Comparison of ENCODE assay signal across 8 cellular contexts in genomic region chr21:17612023-17612564, GRCh38. TPM values are rescaled to one million over a fixed set of nuclear protein-coding genes. Genes with fewer than 3 reads are reported as not detected.
DNase-seq lines count a peak whose midpoint lies in the region; ATAC-seq and TF ChIP-seq lines count a peak whose summit lies in the region.

No MANE protein-coding gene starts in this region.

- H4K91ac ChIP-seq in IMR-90 (ENCODE audit: insufficient read depth, low read depth, low read length) = peak overlapping the region; percentile 58

- H4K20me1 ChIP-seq in IMR-90 (ENCODE audit: insufficient read depth, low read length) = no peaks in the 10 kb centered on the region; the same call in none of the 2 replicates

- H3K9me3 Mint-ChIP-seq in CD4-positive, alpha-beta T cell = no peaks in the 10 kb centered on the region
- H3K9me3 Mint-ChIP-seq in activated CD8-positive, alpha-beta T cell treated with anti-CD3 and anti-CD28 coated beads for 36 hours = no peaks in the 10 kb centered on the region

- intact Hi-C loops in CD4-positive, alpha-beta T cell (cut with DNase I, micrococcal nuclease) = loop anchor here (2.0 to 10.0 kb wide), 5 partner anchors 99 to 1887 kb away; partner anchors contain the start of genes C21orf91 (in 1 of the 2), CXADR (in 1 of the 2) and USP25 (in 1 of the 2)
- intact Hi-C loops in IMR-90 (cut with micrococcal nuclease) = loop anchor here (5.0 to 10.0 kb wide), 2 partner anchors 233 to 915 kb away; no protein-coding TSS in a partner anchor
- intact Hi-C loops in activated CD8-positive, alpha-beta T cell treated with anti-CD3 and anti-CD28 coated beads for 36 hours (cut with micrococcal nuclease) = loop anchor here (10.0 kb wide), 1 partner anchor 173 kb away; no protein-coding TSS in a partner anchor

- H3K56ac ChIP-seq in IMR-90 (ENCODE audit: extremely low read depth, insufficient read depth, low read length) = peak overlapping the region; percentile 30; the same call in 1 of the 2 replicates

- H4K8ac ChIP-seq in IMR-90 (ENCODE audit: low read depth in 2 of 2, low read length in 2 of 2) = peak overlapping the region; percentile 48 to 62; a peak in 3 of 4 replicates

- H4K5ac ChIP-seq in IMR-90 (ENCODE audit: low read depth, low read length) = 0 out of 2 replicates have a peak overlapping the region, but pooled peaks have one; percentile 19

- H3K9ac ChIP-seq in IMR-90 (ENCODE audit: low read depth, low read length) (peak overlapping the region; percentile 85), subcutaneous abdominal adipose tissue (ENCODE audit: low read length in 5 of 5) (peak overlapping the region; percentile 88 to 96 (median 90))

- H3K4me3 ChIP-seq in IMR-90 (ENCODE audit: insufficient read depth, low read depth, low read length) (peak overlapping the region; percentile 71), muscle layer of duodenum (ENCODE audit: low read depth in 1 of 2, low read length in 2 of 2) (peak overlapping the region; percentile 89 to 92), subcutaneous abdominal adipose tissue (ENCODE audit: low read depth in 1 of 5, low read length in 5 of 5) (peak overlapping the region; percentile 85 to 91 (median 90))

- H3K4ac ChIP-seq in IMR-90 (ENCODE audit: low read depth, low read length) = peak overlapping the region; percentile 64

- TF ChIP-seq RAD21 in IMR-90 (IDR thresholded peaks at IDR 0.05; ENCODE audit: low read length) = no peak

- peak overlapping the region; percentile 57 for H2BK5ac ChIP-seq in IMR-90 (ENCODE audit: low read depth, low read length, poor library complexity, severe bottlenecking)

- peaks cover 21% of the 10 kb centered on the region for H3K36me3 Mint-ChIP-seq in CD4-positive, alpha-beta T cell (ENCODE audit: low read depth)
- H3K36me3 Mint-ChIP-seq in activated CD8-positive, alpha-beta T cell treated with anti-CD3 and anti-CD28 coated beads for 36 hours (ENCODE audit: low read depth) = peaks cover 43% of the 10 kb centered on the region

- BruUV-seq in IMR-90 (replicated peaks; lab: Mats Ljungman, UMichigan) = no TSS peak

- in situ Hi-C loops in IMR-90 (cut with MboI; ENCODE audit: low sequenced_read_pairs) = no loop called here

- no peak overlapping the region for H2BK20ac ChIP-seq in IMR-90 (ENCODE audit: low read depth, low read length)

- H3K9me1 ChIP-seq in IMR-90 (ENCODE audit: insufficient read depth, low read length) = peaks cover 3% of the 10 kb centered on the region

- peak overlapping the region; percentile 97 for H2AFZ ChIP-seq in IMR-90 (replicated peaks; ENCODE audit: low read length, poor library complexity)

- no peak for TF ChIP-seq CTCF in CD4-positive, alpha-beta T cell (IDR thresholded peaks at IDR 0.05)
- no peak for TF ChIP-seq CTCF in IMR-90 (conservative IDR thresholded peaks at IDR 0.05; ENCODE audit: low read depth, low read length)
- no peak for TF ChIP-seq CTCF in activated CD8-positive, alpha-beta T cell treated with anti-CD3 and anti-CD28 coated beads for 36 hours (IDR thresholded peaks at IDR 0.05)

- H3K36me3 ChIP-seq in IMR-90 (ENCODE audit: control insufficient read depth, insufficient read depth, low read length) (peaks cover 8% of the 10 kb centered on the region), muscle layer of duodenum (ENCODE audit: control insufficient read depth in 1 of 2, insufficient read depth in 2 of 2, low read length in 2 of 2) (peaks cover 5 to 8% of the 10 kb centered on the region in 2 donors), subcutaneous abdominal adipose tissue (ENCODE audit: control insufficient read depth in 5 of 5, insufficient read depth in 5 of 5, low read length in 5 of 5) (peaks cover 4 to 9% (median 8%) of the 10 kb centered on the region in 5 donors)

- dilution Hi-C loops in IMR-90 (cut with HindIII; ENCODE audit: low sequenced_read_pairs, unreplicated experiment) = no loop called here

- H3K27ac ChIP-seq in CD4-positive, alpha-beta T cell (ENCODE audit: low read depth, low read length) = peak overlapping the region; percentile 58
- H3K27ac ChIP-seq in IMR-90 (ENCODE audit: insufficient read depth, low read length) (peak overlapping the region; percentile 70), muscle layer of duodenum (ENCODE audit: low read length) (peak overlapping the region; percentile 92), subcutaneous abdominal adipose tissue (ENCODE audit: low read depth, low read length) (peak overlapping the region; percentile 98)

- POLR2A ChIA-PET in CD4-positive, alpha-beta T cell (lab: Charles Lee) = interaction anchor here (0.9 to 2.1 kb wide), 5 partner anchors 10 to 1882 kb away, joined by 3 to 13 read pairs (median 4); partner anchors contain the start of genes C21orf91 and USP25
- POLR2A ChIA-PET in IMR-90 (lab: Charles Lee; ENCODE audit: unreplicated experiment) = no interaction called here
- POLR2A ChIA-PET in activated CD8-positive, alpha-beta T cell treated with anti-CD3 and anti-CD28 coated beads for 36 hours (lab: Charles Lee) = interaction anchor here (0.8 to 1.6 kb wide), 6 partner anchors 9 to 207 kb away, joined by 3 to 8 read pairs (median 3); partner anchors contain the start of genes C21orf91 and CXADR

- H2BK15ac ChIP-seq in IMR-90 (ENCODE audit: low read depth, low read length) = no peak overlapping the region

- peaks cover 4% of the 10 kb centered on the region for H3K4me1 ChIP-seq in IMR-90 (ENCODE audit: control insufficient read depth, insufficient read depth, low read length)
- no peaks in the 10 kb centered on the region for H3K4me1 ChIP-seq in muscle layer of duodenum (ENCODE audit: control insufficient read depth in 1 of 2, insufficient read depth in 2 of 2, low read length in 2 of 2)
- peaks cover 0 to 18% (median 15%) of the 10 kb centered on the region in 5 donors for H3K4me1 ChIP-seq in subcutaneous abdominal adipose tissue (ENCODE audit: control insufficient read depth in 5 of 5, insufficient read depth in 5 of 5, low read length in 5 of 5)

- peaks cover 10 to 12% of the 10 kb centered on the region in 2 experiments; a peak in 3 of 4 replicates for H3K79me1 ChIP-seq in IMR-90 (ENCODE audit: low read depth in 1 of 2, low read length in 2 of 2)

- TF ChIP-seq POLR2A in IMR-90 (IDR thresholded peaks at IDR 0.05; ENCODE audit: low read depth, low read length) = no peak

- ATAC-seq in CD4-positive, alpha-beta T cell (ENCODE audit: poor library complexity) = peak; percentile 15
- ATAC-seq in GM21390 (IDR thresholded peaks at IDR 0.05; ENCODE audit: unreplicated experiment) (peak; percentile 3), IMR-90 (ENCODE audit: low read depth) (peak; percentile 11), esophagus mucosa (peak; percentile 34), GM18520 (IDR thresholded peaks at IDR 0.05; ENCODE audit: unreplicated experiment) (no peak)
- peak; percentile 0 for ATAC-seq in activated CD8-positive, alpha-beta T cell treated with anti-CD3 and anti-CD28 coated beads for 36 hours

- H3K23ac ChIP-seq in IMR-90 (ENCODE audit: low read depth, low read length) = peak overlapping the region; percentile 49; the same call in 1 of the 2 replicates

- peak overlapping the region; percentile 87 for H3K4me2 ChIP-seq in IMR-90 (ENCODE audit: low read depth, low read length)

- no peaks in the 10 kb centered on the region for H3K27me3 Mint-ChIP-seq in CD4-positive, alpha-beta T cell
- H3K27me3 Mint-ChIP-seq in activated CD8-positive, alpha-beta T cell treated with anti-CD3 and anti-CD28 coated beads for 36 hours = no peaks in the 10 kb centered on the region

- peak overlapping the region; percentile 66 for H3K14ac ChIP-seq in IMR-90 (replicated peaks; ENCODE audit: low read depth, low read length)

- H3K4me3 Mint-ChIP-seq in CD4-positive, alpha-beta T cell = peak overlapping the region; percentile 93
- peak overlapping the region; percentile 83 for H3K4me3 Mint-ChIP-seq in activated CD8-positive, alpha-beta T cell treated with anti-CD3 and anti-CD28 coated beads for 36 hours

- WGBS in IMR-90 (ENCODE audit: extremely low coverage in 2 of 2, insufficient read length in 1 of 2), 2 experiments = 0% methylated on average over 16 of the region's 50 CpGs; no CpG with 5 or more reads in 1 of the 2 experiments

- CTCF ChIA-PET in CD4-positive, alpha-beta T cell (lab: Charles Lee) = interaction anchor here (1.5 to 1.7 kb wide), 2 partner anchors 26 to 99 kb away, joined by 3 to 4 read pairs; partner anchors contain the start of gene CXADR
- CTCF ChIA-PET in IMR-90 (lab: Yijun Ruan, JAX) = interaction anchor here (0.6 kb wide), 1 partner anchor 262 kb away, joined by 3 read pairs; no protein-coding TSS in a partner anchor
- CTCF ChIA-PET in activated CD8-positive, alpha-beta T cell treated with anti-CD3 and anti-CD28 coated beads for 36 hours (lab: Charles Lee) = interaction anchor here (1.0 to 1.2 kb wide), 4 partner anchors 9 to 26 kb away, joined by 3 to 4 read pairs (median 3); no protein-coding TSS in a partner anchor

- peak overlapping the region; percentile 89 for H3K27ac Mint-ChIP-seq in CD4-positive, alpha-beta T cell
- peak overlapping the region; percentile 95 for H3K27ac Mint-ChIP-seq in activated CD8-positive, alpha-beta T cell treated with anti-CD3 and anti-CD28 coated beads for 36 hours

- peaks cover 40% of the 10 kb centered on the region for H3K4me1 Mint-ChIP-seq in CD4-positive, alpha-beta T cell (ENCODE audit: low read depth)
- H3K4me1 Mint-ChIP-seq in activated CD8-positive, alpha-beta T cell treated with anti-CD3 and anti-CD28 coated beads for 36 hours (ENCODE audit: low read depth) = peaks cover 38% of the 10 kb centered on the region

- H3K27me3 ChIP-seq in CD4-positive, alpha-beta T cell (ENCODE audit: control insufficient read depth, insufficient read depth, low read length) = no peaks in the 10 kb centered on the region
- no peaks in the 10 kb centered on the region for H3K27me3 ChIP-seq in IMR-90 (ENCODE audit: control insufficient read depth, insufficient read depth, low read length)
- H3K27me3 ChIP-seq in muscle layer of duodenum (ENCODE audit: low read depth, low read length) = no peaks in the 10 kb centered on the region
- no peaks in the 10 kb centered on the region for H3K27me3 ChIP-seq in subcutaneous abdominal adipose tissue (ENCODE audit: control insufficient read depth in 5 of 5, insufficient read depth in 4 of 5, low read length in 5 of 5)

- H3K18ac ChIP-seq in IMR-90 (ENCODE audit: low read depth, low read length) = peak overlapping the region; percentile 44; the same call in 1 of the 2 replicates

- H2BK120ac ChIP-seq in IMR-90 (ENCODE audit: low read depth, low read length) = peak overlapping the region; percentile 50; the same call in 1 of the 2 replicates

- no peaks in the 10 kb centered on the region for H3K9me3 ChIP-seq in CD4-positive, alpha-beta T cell (ENCODE audit: control insufficient read depth, low read length)
- H3K9me3 ChIP-seq in IMR-90 (ENCODE audit: control insufficient read depth, insufficient read depth, low read length) (no peaks in the 10 kb centered on the region), muscle layer of duodenum (ENCODE audit: control insufficient read depth in 1 of 2, low read length in 2 of 2) (no peaks in the 10 kb centered on the region), subcutaneous abdominal adipose tissue (ENCODE audit: control insufficient read depth in 5 of 5, low read length in 5 of 5) (no peaks in the 10 kb centered on the region)

- DNase-seq in CD4-positive, alpha-beta T cell = peak in 7 of 10 experiments; percentile 1 to 46 (median 14)
- peak; percentile 59 for DNase-seq in IMR-90
- peak; percentile 32 for DNase-seq in activated CD8-positive, alpha-beta T cell treated with anti-CD3 and anti-CD28 coated beads for 36 hours

- H2AK5ac ChIP-seq in IMR-90 (ENCODE audit: low read depth, low read length) = no peak overlapping the region; the same call in 1 of the 2 replicates

- H2AK9ac ChIP-seq in IMR-90 (replicated peaks; ENCODE audit: low read depth, low read length, poor library complexity) = peak overlapping the region; percentile 91

RNA-seq across cellular contexts. Expression of gene BTG3, which starts 0.6 kb away (rescaled TPM):
- 10 to 100 TPM; 81.9 to 84.0 TPM for total RNA-seq in CD4-positive, alpha-beta T cell
- 22.4 and 29.2 TPM in 2 replicates for total RNA-seq in IMR-90 (2012; rRNA removed)
- 33.9 and 38.1 TPM in 2 replicates for polyA plus RNA-seq in IMR-90 (2012; rRNA removed)
- 14.1 and 27.6 TPM in 2 replicates for polyA plus RNA-seq in IMR-90 (2012; cell fraction: cytosol; rRNA removed)
- polyA plus RNA-seq in IMR-90 (2012; cell fraction: nucleus; rRNA removed; ENCODE audit: low replicate concordance) = 7.8 and 51.2 TPM in 2 replicates
- 10 to 100 TPM; 38.8 to 38.9 TPM for total RNA-seq in activated CD8-positive, alpha-beta T cell treated with anti-CD3 and anti-CD28 coated beads for 36 hours
- 30.6 TPM for total RNA-seq in esophagus mucosa
